Comparison of ENCODE assay signal across 8 cellular contexts in the genomic region with DNA sequence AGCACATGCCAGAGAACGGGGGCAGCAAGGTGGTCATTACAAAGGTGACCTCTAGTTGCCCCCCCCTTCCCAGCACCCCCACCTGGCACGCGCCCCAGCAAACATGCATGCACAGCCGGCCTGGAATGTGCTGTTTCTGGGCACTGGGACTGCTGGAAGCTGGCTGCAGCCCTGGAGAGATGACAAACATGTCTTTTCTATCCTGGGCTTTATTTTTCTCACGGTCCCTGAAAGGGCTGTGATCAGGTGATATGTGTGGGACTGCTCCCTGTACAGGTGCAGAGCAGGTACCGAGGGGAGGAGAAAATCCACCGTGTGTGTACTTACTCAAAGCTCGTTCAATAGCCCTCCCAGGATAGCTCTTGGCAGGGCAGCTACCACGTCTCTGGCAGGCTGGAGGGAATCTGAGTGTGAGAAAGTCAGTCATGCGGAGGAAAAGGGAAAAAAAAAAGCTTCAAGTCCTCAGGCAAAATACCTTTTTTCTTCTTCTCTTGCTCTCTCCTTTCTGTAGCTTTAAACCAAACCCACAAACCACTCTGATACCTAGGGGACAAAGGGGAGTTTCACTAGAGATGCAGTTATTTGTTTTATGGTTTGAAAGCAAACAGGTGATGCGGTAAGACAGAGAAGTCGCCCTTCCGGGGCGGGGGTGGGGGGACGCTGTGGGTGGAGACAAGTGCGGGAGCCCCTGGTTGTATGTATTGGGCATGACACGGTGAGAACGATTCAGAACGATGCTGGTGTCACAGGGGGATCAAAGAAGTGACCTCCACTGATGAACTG. TPM values are rescaled to one million over a fixed set of nuclear protein-coding genes. Genes with fewer than 3 reads are reported as not detected.
A peak's percentile ranks its signal among the peaks of the same experiment; 100 is the strongest.
DNase-seq lines count a peak whose midpoint lies in the region; ATAC-seq and TF ChIP-seq lines count a peak whose summit lies in the region.

No MANE protein-coding gene starts in this region.

- peaks cover 15 to 56% (median 47%) of the 10 kb centered on the region in 4 donors for H3K4me1 ChIP-seq in transverse colon

- H3K4me1 Mint-ChIP-seq in activated T-helper 17 cell treated with anti-CD3 and anti-CD28 coated beads, Interleukin-2, amount 50 U/mL, for 72 hours: peaks cover 15% of the 10 kb centered on the region

- H3K27me3 Mint-ChIP-seq in activated T-helper 17 cell treated with anti-CD3 and anti-CD28 coated beads, Interleukin-2, amount 50 U/mL, for 72 hours: peaks cover 35% of the 10 kb centered on the region

- DNase-seq in Ammon's horn (ENCODE audit: low spot score) (peak; percentile 58), NCI-H2196 (lab: John Stamatoyannopoulos, UW; ENCODE audit: unreplicated experiment) (peak; percentile 83), transverse colon (peak; percentile 62), SHP77 treated with DMSO at 0.1 percent for 48 hours (lab: John Stamatoyannopoulos, UW) (no peak)

- peak overlapping the region; percentile 36 to 83 (median 73) for H3K27ac ChIP-seq in transverse colon

- in situ Hi-C loops in transverse colon (cut with MboI; ENCODE audit: low pct_ligation_motif_present in 1 of 4, low pct_unique_long_range_greater_than_20kb in 1 of 4, low sequenced_read_pairs in 3 of 4): loop anchor here (5.0 to 25.0 kb wide), 5 partner anchors 181 to 346 kb away; no protein-coding TSS in a partner anchor

- H3K4me3 ChIP-seq in transverse colon: peak overlapping the region in 3 of 4 donors; percentile 9 to 30 (median 26)

- 0 to 32% methylated on average over 2 to 19 of the region's 19 CpGs for WGBS in transverse colon (ENCODE audit: low coverage in 1 of 2), 2 donors

- no peaks in the 10 kb centered on the region for H3K36me3 Mint-ChIP-seq in activated T-helper 17 cell treated with anti-CD3 and anti-CD28 coated beads, Interleukin-2, amount 50 U/mL, for 72 hours (ENCODE audit: low read depth)

- H3K27ac Mint-ChIP-seq in activated T-helper 17 cell treated with anti-CD3 and anti-CD28 coated beads, Interleukin-2, amount 50 U/mL, for 72 hours: no peak overlapping the region

- ATAC-seq in GM18861 (IDR thresholded peaks at IDR 0.05; ENCODE audit: unreplicated experiment) (peak; percentile 59), HG03039 (IDR thresholded peaks at IDR 0.05; ENCODE audit: unreplicated experiment) (peak; percentile 30), esophagus mucosa (peak; percentile 48)
- ATAC-seq in activated T-helper 17 cell treated with anti-CD3 and anti-CD28 coated beads, Interleukin-2, amount 50 U/mL, for 72 hours (replicated peaks): no peak

- H3K4me3 Mint-ChIP-seq in activated T-helper 17 cell treated with anti-CD3 and anti-CD28 coated beads, Interleukin-2, amount 50 U/mL, for 72 hours: no peak overlapping the region

- no peaks in the 10 kb centered on the region for H3K9me3 ChIP-seq in transverse colon

- no peaks in the 10 kb centered on the region for H3K36me3 ChIP-seq in transverse colon

- H3K27me3 ChIP-seq in transverse colon: no peaks in the 10 kb centered on the region

- no peaks in the 10 kb centered on the region for H3K9me3 Mint-ChIP-seq in activated T-helper 17 cell treated with anti-CD3 and anti-CD28 coated beads, Interleukin-2, amount 50 U/mL, for 72 hours

- intact Hi-C loops in transverse colon (cut with DNase I; ENCODE audit: low total_unique reads): loop anchor here (10.0 kb wide), 1 partner anchor 136 kb away; no protein-coding TSS in a partner anchor

- no peak for TF ChIP-seq POLR2A in transverse colon (IDR thresholded peaks at IDR 0.05)

- TF ChIP-seq EP300 in transverse colon (IDR thresholded peaks at IDR 0.05; ENCODE audit: low read depth): no peak

- TF ChIP-seq CTCF in transverse colon (IDR thresholded peaks at IDR 0.05): no peak

RNA-seq across cellular contexts. Expression of gene HES1, which starts 5.0 kb away (rescaled TPM):
- total RNA-seq in esophagus mucosa: 95.2 TPM
- 100 to 1,000 TPM in 2 of 4 donors, 10 to 100 TPM in 2; 89.9 to 196 (median 104) TPM for total RNA-seq in transverse colon
- 1 to 10 TPM in 1 of 2 donors, under 1 TPM in 1; 0.58 to 4.0 TPM for total RNA-seq in activated T-helper 17 cell treated with anti-CD3 and anti-CD28 coated beads, Interleukin-2, amount 50 U/mL, for 72 hours

Comparison
In these comparisons a context has a peak if more than half of its experiments do, and no peak if none do; other contexts are left out.
1. RNA of gene HES1, which starts 5.0 kb away (total RNA-seq): 89.9 to 196 TPM in transverse colon and 95.2 TPM in esophagus mucosa (single experiment); 0.58 to 4.0 TPM in activated T-helper 17 cell treated with anti-CD3 and anti-CD28 coated beads, Interleukin-2, amount 50 U/mL, for 72 hours; every median in the first group is over 10 times any median in the second.